Comparison of ENCODE assay signal across 16 cellular contexts in the genomic region with DNA sequence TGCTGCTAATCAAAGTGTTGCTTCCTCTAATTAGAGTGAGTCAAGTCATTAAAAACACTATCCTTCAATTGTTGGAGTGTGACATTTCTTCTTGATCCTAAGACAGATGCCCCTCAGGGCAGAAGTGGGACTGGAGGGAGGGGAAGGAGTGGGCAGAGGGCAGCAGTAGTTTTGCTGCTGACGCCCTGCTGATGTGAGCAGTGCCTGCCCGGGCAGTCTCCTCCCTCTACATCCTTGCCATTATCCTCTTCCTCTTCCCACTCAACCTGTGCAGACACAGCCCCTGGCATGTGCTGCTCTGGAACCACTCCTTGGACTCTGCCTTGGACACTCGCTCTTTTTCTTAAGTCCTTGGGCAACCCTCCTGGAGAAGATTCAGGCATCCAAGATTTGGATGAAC.
A peak's percentile ranks its signal among the peaks of the same experiment; 100 is the strongest.
DNase-seq lines count a peak whose midpoint lies in the region; ATAC-seq and TF ChIP-seq lines count a peak whose summit lies in the region.
"Had no signal": no experiment of that assay in that cellular context is flagged by ENCODE, and none has a peak within 500 bp of the region (broad histone marks: within the 10 kb centered on the region; RNA-seq: fewer than 3 reads in every experiment).

No MANE protein-coding gene starts in this region.

- no peak for TF ChIP-seq POLR2A in gastrocnemius medialis (IDR thresholded peaks at IDR 0.05)

- POLR2A ChIA-PET in HEK293 (lab: Yijun Ruan, JAX), result no interaction called here

- H3K27me3 ChIP-seq in gastrocnemius medialis (no peaks in the 10 kb centered on the region), right cardiac atrium (ENCODE audit: control insufficient read depth, insufficient read depth) (no peaks in the 10 kb centered on the region)
- H3K27me3 ChIP-seq: BE2C had no signal

- peak; percentile 65 for DNase-seq in NCI-H69 (lab: John Stamatoyannopoulos, UW)
- DNase-seq in epithelial cell of esophagus (ENCODE audit: low read depth), result peak; percentile 35
- DNase-seq in gastrocnemius medialis, result peak in 1 of 2 donors; percentile 23
- DNase-seq in COLO829 (ENCODE audit: low spot score), result no peak
- DNase-seq in activated CD8-positive, alpha-beta memory T cell treated with anti-CD3 and anti-CD28 coated beads, Interleukin-2, amount 50 U/mL, for 4 hours, result no peak
- no peak for DNase-seq in right cardiac atrium
- DNase-seq: ACHN; BE2C; C1 segment of cervical spinal cord; Caco-2; CD4-positive, CD25-positive, alpha-beta regulatory T cell; CD8-positive, alpha-beta memory T cell; GM23248; HCEC 1CT; HFFc6 had no signal

- in situ Hi-C loops in gastrocnemius medialis (cut with MboI; ENCODE audit: low sequenced_read_pairs in 4 of 4), result loop anchor here in 1 of 4 donors (10.0 kb wide), 1 partner anchor 170 kb away; no protein-coding TSS in a partner anchor

- CTCF ChIA-PET in HEK293 (lab: Yijun Ruan, JAX), result no interaction called here

- no peaks in the 10 kb centered on the region for H3K36me3 ChIP-seq in HEK293 (ENCODE audit: control insufficient read depth in 2 of 2, insufficient read depth in 1 of 2, low read length in 2 of 2)
- no peaks in the 10 kb centered on the region for H3K36me3 ChIP-seq in gastrocnemius medialis
- H3K36me3 ChIP-seq: BE2C had no signal

- 77% methylated on average over 3 of the region's 3 CpGs for WGBS in right cardiac atrium

- TF ChIP-seq CTCF in HEK293 (tag by site-specific recombination; IDR thresholded peaks at IDR 0.05) (no peak), epithelial cell of esophagus (IDR thresholded peaks at IDR 0.05; ENCODE audit: insufficient read depth, low read depth, low read length, missing control alignments) (no peak), gastrocnemius medialis (IDR thresholded peaks at IDR 0.05 in 4 of 5, conservative IDR thresholded peaks at IDR 0.05 in 1 of 5) (no peak)

- no peak for ATAC-seq in gastrocnemius medialis
- no peak for ATAC-seq in right cardiac atrium

- H3K4me1 ChIP-seq in HEK293 (ENCODE audit: control insufficient read depth, insufficient read depth, low read length) (no peaks in the 10 kb centered on the region), gastrocnemius medialis (peaks cover 7 to 15% of the 10 kb centered on the region in 2 donors), right cardiac atrium (ENCODE audit: control insufficient read depth, insufficient read depth, low read length) (no peaks in the 10 kb centered on the region)
- H3K4me1 ChIP-seq: BE2C had no signal

- intact Hi-C loops in gastrocnemius medialis (cut with DNase I; ENCODE audit: low total_unique reads), result loop anchor here (2.0 kb wide), 1 partner anchor 166 kb away; no protein-coding TSS in a partner anchor
- intact Hi-C loops in right cardiac atrium (cut with DNase I), result no loop called here

- H3K9me3 ChIP-seq in HEK293 (ENCODE audit: control insufficient read depth, insufficient read depth, low read depth, low read length) (no peaks in the 10 kb centered on the region), gastrocnemius medialis (no peaks in the 10 kb centered on the region), right cardiac atrium (ENCODE audit: control insufficient read depth, low read length) (no peaks in the 10 kb centered on the region)
- H3K9me3 ChIP-seq: BE2C, Caco-2 had no signal

- no peak overlapping the region for H3K4me3 ChIP-seq in HEK293 (ENCODE audit: low read depth, low read length)
- no peak overlapping the region for H3K4me3 ChIP-seq in epithelial cell of esophagus (ENCODE audit: low read length)
- H3K4me3 ChIP-seq in gastrocnemius medialis, result no peak overlapping the region
- H3K4me3 ChIP-seq in right cardiac atrium (ENCODE audit: low read length), result no peak overlapping the region
- H3K4me3 ChIP-seq: GM23248 had no signal

- H3K27ac ChIP-seq in HEK293 (ENCODE audit: extremely low read depth, low read depth, low read length) (no peak overlapping the region), gastrocnemius medialis (peak overlapping the region; percentile 88 to 94 (median 92)), right cardiac atrium (ENCODE audit: low read length) (no peak overlapping the region)
- H3K27ac ChIP-seq: GM23248 had no signal

TF ChIP-seq in HEK293, 187 proteins besides CTCF, POLR2A, EP300 and RAD21:
- TF ChIP-seq ZNF146 (tag by site-specific recombination; IDR thresholded peaks at IDR 0.05) (no peak), IKZF3 (tag by site-specific recombination; IDR thresholded peaks at IDR 0.05) (no peak), ZNF223 (tag by site-specific recombination; IDR thresholded peaks at IDR 0.05) (no peak), ZNF157 (tag by site-specific recombination; IDR thresholded peaks at IDR 0.05) (no peak), ZNF555 (tag by site-specific recombination; conservative IDR thresholded peaks at IDR 0.05) (no peak), ZFHX2 (tag by site-specific recombination; conservative IDR thresholded peaks at IDR 0.05) (peak; percentile 24; the same call in 1 of the 2 replicates), ZNF121 (tag by site-specific recombination; IDR thresholded peaks at IDR 0.05) (no peak), ZFP41 (tag by site-specific recombination; IDR thresholded peaks at IDR 0.05; ENCODE audit: borderline replicate concordance) (no peak), ZNF202 (tag by site-specific recombination; IDR thresholded peaks at IDR 0.05; ENCODE audit: borderline replicate concordance) (no peak), ZNF624 (tag by site-specific recombination; IDR thresholded peaks at IDR 0.05) (no peak), EGR2 (tag by site-specific recombination; IDR thresholded peaks at IDR 0.05; ENCODE audit: low read depth) (peak; percentile 25; the same call in 1 of the 2 replicates)

Comparison
In these comparisons a context has a peak if more than half of its experiments do, and no peak if none do; other contexts are left out.
1. H3K27ac ChIP-seq: peak in gastrocnemius medialis (4 of 4); none in HEK293 (single experiment) and right cardiac atrium (single experiment).
2. DNase-seq: peak in NCI-H69 (single experiment) and epithelial cell of esophagus (single experiment); none in COLO829 (single experiment), activated CD8-positive, alpha-beta memory T cell treated with anti-CD3 and anti-CD28 coated beads, Interleukin-2, amount 50 U/mL, for 4 hours (single experiment) and right cardiac atrium (0 of 3).